Comparison of ENCODE assay signal across 1 cellular context in the genomic region with DNA sequence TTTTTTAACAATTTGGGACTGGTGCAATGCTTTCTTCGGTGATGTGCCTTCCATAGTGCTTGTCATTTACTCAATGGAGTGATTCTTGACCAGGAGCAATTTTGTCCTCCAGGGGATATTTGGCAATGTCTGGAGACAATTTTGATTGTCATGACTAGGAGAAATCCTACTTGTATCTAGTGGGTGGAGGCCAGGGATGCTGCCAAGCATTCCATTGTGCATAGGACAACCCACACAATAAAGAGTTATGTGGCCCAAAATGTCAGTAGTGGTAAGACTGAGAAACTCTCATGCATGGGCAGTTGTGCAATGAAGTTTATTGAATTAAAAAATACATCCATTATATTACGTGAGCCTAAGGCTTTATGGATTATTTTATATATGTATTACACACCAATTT.
TF ChIP-seq lines count a peak whose summit lies in the region.

No MANE protein-coding gene starts in this region.

TF ChIP-seq in HepG2, 621 proteins besides CTCF, POLR2A, EP300 and RAD21 (continued from another document):
- no peak for TF ChIP-seq JUN (CRISPR knock-in tag; IDR thresholded peaks at IDR 0.05)
- TF ChIP-seq, protein P1, sequence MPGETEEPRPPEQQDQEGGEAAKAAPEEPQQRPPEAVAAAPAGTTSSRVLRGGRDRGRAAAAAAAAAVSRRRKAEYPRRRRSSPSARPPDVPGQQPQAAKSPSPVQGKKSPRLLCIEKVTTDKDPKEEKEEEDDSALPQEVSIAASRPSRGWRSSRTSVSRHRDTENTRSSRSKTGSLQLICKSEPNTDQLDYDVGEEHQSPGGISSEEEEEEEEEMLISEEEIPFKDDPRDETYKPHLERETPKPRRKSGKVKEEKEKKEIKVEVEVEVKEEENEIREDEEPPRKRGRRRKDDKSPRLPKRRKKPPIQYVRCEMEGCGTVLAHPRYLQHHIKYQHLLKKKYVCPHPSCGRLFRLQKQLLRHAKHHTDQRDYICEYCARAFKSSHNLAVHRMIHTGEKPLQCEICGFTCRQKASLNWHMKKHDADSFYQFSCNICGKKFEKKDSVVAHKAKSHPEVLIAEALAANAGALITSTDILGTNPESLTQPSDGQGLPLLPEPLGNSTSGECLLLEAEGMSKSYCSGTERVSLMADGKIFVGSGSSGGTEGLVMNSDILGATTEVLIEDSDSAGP (CRISPR knock-in tag; IDR thresholded peaks at IDR 0.05; ENCODE audit: borderline replicate concordance) = no peak
- no peak for TF ChIP-seq PREB (CRISPR knock-in tag; IDR thresholded peaks at IDR 0.05)
- no peak for TF ChIP-seq LCORL (IDR thresholded peaks at IDR 0.05)
- no peak for TF ChIP-seq LCORL (CRISPR knock-in tag; IDR thresholded peaks at IDR 0.05)
- TF ChIP-seq, protein P2, sequence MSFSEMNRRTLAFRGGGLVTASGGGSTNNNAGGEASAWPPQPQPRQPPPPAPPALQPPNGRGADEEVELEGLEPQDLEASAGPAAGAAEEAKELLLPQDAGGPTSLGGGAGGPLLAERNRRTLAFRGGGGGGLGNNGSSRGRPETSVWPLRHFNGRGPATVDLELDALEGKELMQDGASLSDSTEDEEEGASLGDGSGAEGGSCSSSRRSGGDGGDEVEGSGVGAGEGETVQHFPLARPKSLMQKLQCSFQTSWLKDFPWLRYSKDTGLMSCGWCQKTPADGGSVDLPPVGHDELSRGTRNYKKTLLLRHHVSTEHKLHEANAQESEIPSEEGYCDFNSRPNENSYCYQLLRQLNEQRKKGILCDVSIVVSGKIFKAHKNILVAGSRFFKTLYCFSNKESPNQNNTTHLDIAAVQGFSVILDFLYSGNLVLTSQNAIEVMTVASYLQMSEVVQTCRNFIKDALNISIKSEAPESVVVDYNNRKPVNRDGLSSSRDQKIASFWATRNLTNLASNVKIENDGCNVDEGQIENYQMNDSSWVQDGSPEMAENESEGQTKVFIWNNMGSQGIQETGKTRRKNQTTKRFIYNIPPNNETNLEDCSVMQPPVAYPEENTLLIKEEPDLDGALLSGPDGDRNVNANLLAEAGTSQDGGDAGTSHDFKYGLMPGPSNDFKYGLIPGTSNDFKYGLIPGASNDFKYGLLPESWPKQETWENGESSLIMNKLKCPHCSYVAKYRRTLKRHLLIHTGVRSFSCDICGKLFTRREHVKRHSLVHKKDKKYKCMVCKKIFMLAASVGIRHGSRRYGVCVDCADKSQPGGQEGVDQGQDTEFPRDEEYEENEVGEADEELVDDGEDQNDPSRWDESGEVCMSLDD (CRISPR knock-in tag; IDR thresholded peaks at IDR 0.05; ENCODE audit: borderline replicate concordance) = no peak
- no peak for TF ChIP-seq CBX1 (IDR thresholded peaks at IDR 0.05; ENCODE audit: low read depth)
- TF ChIP-seq HHEX (CRISPR knock-in tag; IDR thresholded peaks at IDR 0.05) = no peak
- TF ChIP-seq ZBTB14 (CRISPR knock-in tag; IDR thresholded peaks at IDR 0.05) = no peak
- TF ChIP-seq, protein P3, sequence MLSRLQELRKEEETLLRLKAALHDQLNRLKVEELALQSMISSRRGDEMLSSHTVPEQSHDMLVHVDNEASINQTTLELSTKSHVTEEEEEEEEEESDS (CRISPR knock-in tag; IDR thresholded peaks at IDR 0.05; ENCODE audit: borderline replicate concordance) = no peak
- TF ChIP-seq TRIM22 (IDR thresholded peaks at IDR 0.05) = no peak
- TF ChIP-seq, protein P4, sequence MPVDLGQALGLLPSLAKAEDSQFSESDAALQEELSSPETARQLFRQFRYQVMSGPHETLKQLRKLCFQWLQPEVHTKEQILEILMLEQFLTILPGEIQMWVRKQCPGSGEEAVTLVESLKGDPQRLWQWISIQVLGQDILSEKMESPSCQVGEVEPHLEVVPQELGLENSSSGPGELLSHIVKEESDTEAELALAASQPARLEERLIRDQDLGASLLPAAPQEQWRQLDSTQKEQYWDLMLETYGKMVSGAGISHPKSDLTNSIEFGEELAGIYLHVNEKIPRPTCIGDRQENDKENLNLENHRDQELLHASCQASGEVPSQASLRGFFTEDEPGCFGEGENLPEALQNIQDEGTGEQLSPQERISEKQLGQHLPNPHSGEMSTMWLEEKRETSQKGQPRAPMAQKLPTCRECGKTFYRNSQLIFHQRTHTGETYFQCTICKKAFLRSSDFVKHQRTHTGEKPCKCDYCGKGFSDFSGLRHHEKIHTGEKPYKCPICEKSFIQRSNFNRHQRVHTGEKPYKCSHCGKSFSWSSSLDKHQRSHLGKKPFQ (CRISPR knock-in tag; IDR thresholded peaks at IDR 0.05; ENCODE audit: insufficient replicate concordance) = no peak
- no peak for TF ChIP-seq ISL2 (CRISPR knock-in tag; IDR thresholded peaks at IDR 0.05)
- TF ChIP-seq IRX3 (CRISPR knock-in tag; IDR thresholded peaks at IDR 0.05; ENCODE audit: borderline replicate concordance, low read depth) = no peak
